Comparison of ENCODE assay signal across 30 cellular contexts in the genomic region with DNA sequence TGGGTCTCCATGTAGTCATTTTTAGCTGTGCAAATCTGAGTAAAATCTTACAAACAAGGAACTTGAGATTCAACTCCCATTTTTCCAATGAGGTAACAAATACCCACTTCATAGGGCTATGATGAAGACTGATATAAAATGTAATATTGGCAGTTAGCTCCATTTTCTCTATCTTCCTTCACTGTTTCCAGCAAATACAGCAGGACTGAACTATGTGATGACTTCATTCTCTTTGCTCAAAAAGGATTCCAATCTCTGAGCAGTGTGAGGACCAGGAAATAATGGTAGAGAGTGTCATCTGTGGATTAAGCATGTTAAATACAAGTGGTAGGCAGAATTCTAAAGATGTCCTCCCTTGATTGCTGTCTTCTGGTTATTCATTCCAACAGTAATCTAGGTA. TPM values are rescaled to one million over a fixed set of nuclear protein-coding genes. Genes with fewer than 3 reads are reported as not detected.
"Had no signal": no experiment of that assay in that cellular context is flagged by ENCODE, and none has a peak within 500 bp of the region (broad histone marks: within the 10 kb centered on the region; RNA-seq: fewer than 3 reads in every experiment).

No MANE protein-coding gene starts in this region.

- H3K4me3 Mint-ChIP-seq: activated naive CD8-positive, alpha-beta T cell; activated T-cell treated with anti-CD3 and anti-CD28 coated beads, Interleukin-2, amount 50 U/mL, for 24 hours; activated T-helper 17 cell treated with anti-CD3 and anti-CD28 coated beads, Interleukin-2, amount 50 U/mL, for 72 hours; naive thymus-derived CD8-positive, alpha-beta T cell; neural progenitor cell; stimulated activated memory B cell treated with anti-CD40 and anti-IgM and Interleukin-4, amounts not matched to agents 10 μg/mL and 1 μg/mL and 100 μg/mL, for 72 hours had no signal

- H3K36me3 Mint-ChIP-seq: naive thymus-derived CD8-positive, alpha-beta T cell had no signal

- H3K36me3 ChIP-seq: adrenal gland, ascending aorta, brain microvascular endothelial cell, gastrocnemius medialis, suprapubic skin had no signal

- H3K9ac ChIP-seq: neural progenitor cell had no signal

- FAIRE-seq: keratinocyte had no signal

- H3K4me2 ChIP-seq: neural progenitor cell, smooth muscle cell had no signal

- H3K4me1 Mint-ChIP-seq: activated T-helper 17 cell treated with anti-CD3 and anti-CD28 coated beads, Interleukin-2, amount 50 U/mL, for 72 hours; naive thymus-derived CD8-positive, alpha-beta T cell; stimulated activated memory B cell treated with anti-CD40 and anti-IgM and Interleukin-4, amounts not matched to agents 10 μg/mL and 1 μg/mL and 100 μg/mL, for 72 hours had no signal

- H3K9me3 ChIP-seq: adrenal gland, ascending aorta, gastrocnemius medialis, sigmoid colon, stomach, suprapubic skin, tibial nerve had no signal

- H3K27ac Mint-ChIP-seq: activated naive CD8-positive, alpha-beta T cell; activated T-cell treated with anti-CD3 and anti-CD28 coated beads, Interleukin-2, amount 50 U/mL, for 24 hours; activated T-helper 17 cell treated with anti-CD3 and anti-CD28 coated beads, Interleukin-2, amount 50 U/mL, for 72 hours; neural progenitor cell; stimulated activated memory B cell treated with anti-CD40 and anti-IgM and Interleukin-4, amounts not matched to agents 10 μg/mL and 1 μg/mL and 100 μg/mL, for 72 hours had no signal

- H3K4me1 ChIP-seq: adrenal gland, ascending aorta, gastrocnemius medialis, sigmoid colon, stomach, suprapubic skin, tibial nerve had no signal

- H3K27ac ChIP-seq: adrenal gland, ascending aorta, brain microvascular endothelial cell, gastrocnemius medialis, neural progenitor cell, sigmoid colon, stomach, suprapubic skin, tibial nerve, VCaP had no signal

- H3K4me3 ChIP-seq: adrenal gland, ascending aorta, gastrocnemius medialis, lung, neural progenitor cell, sigmoid colon, smooth muscle cell, stomach, suprapubic skin, tibial nerve had no signal

- H3K27me3 ChIP-seq: adrenal gland, ascending aorta, brain microvascular endothelial cell, gastrocnemius medialis, neural progenitor cell, sigmoid colon, stomach, suprapubic skin, tibial nerve had no signal

- DNase-seq: activated CD4-positive, alpha-beta T cell treated with anti-CD3 and anti-CD28 coated beads for 1 hour; activated CD4-positive, alpha-beta T cell treated with anti-CD3 and anti-CD28 coated beads, Interleukin-2, amount 50 U/mL, for 1 hour; activated CD8-positive, alpha-beta memory T cell treated with anti-CD3 and anti-CD28 coated beads for 24 hours; activated CD8-positive, alpha-beta memory T cell treated with anti-CD3 and anti-CD28 coated beads, Interleukin-2, amount 50 U/mL, for 4 hours; activated naive CD4-positive, alpha-beta T cell; activated T-cell treated with anti-CD3 and anti-CD28 coated beads, Interleukin-2, amount 50 U/mL, for 24 hours; adrenal gland; brain microvascular endothelial cell; central memory CD4-positive, alpha-beta T cell; dermis blood vessel endothelial cell; effector CD8-positive, alpha-beta T cell; gastrocnemius medialis; head of caudate nucleus; naive thymus-derived CD8-positive, alpha-beta T cell; retina; sigmoid colon; stimulated activated CD4-positive, alpha-beta T cell treated with anti-CD3 and anti-CD28 coated beads, Interleukin-15, amount 100 ng/mL, for 24 hours; stomach; T-helper 2 cell had no signal

- H3K9me3 Mint-ChIP-seq: activated T-cell treated with anti-CD3 and anti-CD28 coated beads, Interleukin-2, amount 50 U/mL, for 24 hours; activated T-helper 17 cell treated with anti-CD3 and anti-CD28 coated beads, Interleukin-2, amount 50 U/mL, for 72 hours; naive thymus-derived CD8-positive, alpha-beta T cell; neural progenitor cell; stimulated activated memory B cell treated with anti-CD40 and anti-IgM and Interleukin-4, amounts not matched to agents 10 μg/mL and 1 μg/mL and 100 μg/mL, for 72 hours had no signal

- H3K27me3 Mint-ChIP-seq: activated naive CD8-positive, alpha-beta T cell; activated T-cell treated with anti-CD3 and anti-CD28 coated beads, Interleukin-2, amount 50 U/mL, for 24 hours; activated T-helper 17 cell treated with anti-CD3 and anti-CD28 coated beads, Interleukin-2, amount 50 U/mL, for 72 hours; naive thymus-derived CD8-positive, alpha-beta T cell; stimulated activated memory B cell treated with anti-CD40 and anti-IgM and Interleukin-4, amounts not matched to agents 10 μg/mL and 1 μg/mL and 100 μg/mL, for 72 hours had no signal

- H2AFZ ChIP-seq: neural progenitor cell had no signal

RNA-seq across cellular contexts. Expression of a gene that starts 18.3 kb away (rescaled TPM):
- total RNA-seq: activated T-helper 17 cell treated with anti-CD3 and anti-CD28 coated beads, Interleukin-2, amount 50 U/mL, for 72 hours had no signal
